In the genomic region with DNA sequence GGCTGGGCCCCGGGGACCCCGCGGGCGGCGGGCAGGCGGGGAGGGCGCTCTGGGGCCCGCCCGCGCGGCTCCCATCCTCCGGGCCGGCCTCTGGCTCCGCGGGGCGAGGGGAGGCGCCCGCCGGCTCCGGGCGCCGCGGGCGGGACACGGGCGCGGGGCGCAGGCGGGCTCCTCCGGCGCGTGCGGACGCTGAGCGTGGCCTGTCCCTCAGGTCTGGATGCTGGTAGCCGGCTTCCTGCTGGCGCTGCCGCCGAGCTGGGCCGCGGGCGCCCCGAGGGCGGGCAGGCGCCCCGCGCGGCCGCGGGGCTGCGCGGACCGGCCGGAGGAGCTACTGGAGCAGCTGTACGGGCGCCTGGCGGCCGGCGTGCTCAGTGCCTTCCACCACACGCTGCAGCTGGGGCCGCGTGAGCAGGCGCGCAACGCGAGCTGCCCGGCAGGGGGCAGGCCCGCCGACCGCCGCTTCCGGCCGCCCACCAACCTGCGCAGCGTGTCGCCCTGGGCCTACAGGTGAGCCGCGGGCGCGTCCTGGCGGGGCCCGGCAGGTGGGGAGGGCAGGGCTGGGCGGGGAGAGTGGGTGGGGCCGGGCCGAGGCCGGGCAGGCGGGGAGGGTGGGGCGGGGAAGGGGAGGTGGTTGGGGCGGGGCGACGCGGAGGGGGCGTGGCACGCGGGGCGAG, we compare ENCODE assay signal across 8 cellular contexts. TPM values are rescaled to one million over a fixed set of nuclear protein-coding genes. Genes with fewer than 3 reads are reported as not detected.
DNase-seq lines count a peak whose midpoint lies in the region; ATAC-seq lines count a peak whose summit lies in the region.

No MANE protein-coding gene starts in this region.

- H3K27ac ChIP-seq in mesenchymal stem cell (ENCODE audit: low read length, poor library complexity, severe bottlenecking), result no peak overlapping the region

- no peak overlapping the region for H2AK5ac ChIP-seq in mesenchymal stem cell (ENCODE audit: low read length, severe bottlenecking)

- DNase-seq in Ammon's horn (ENCODE audit: low spot score), result peak; percentile 78
- DNase-seq in NCI-H524 treated with DMSO at 0.1 percent for 48 hours (lab: John Stamatoyannopoulos, UW), result peak; percentile 17
- DNase-seq in activated CD4-positive, alpha-beta T cell treated with anti-CD3 and anti-CD28 coated beads, Interleukin-2, amount 50 U/mL, for 4 hours, result peak; percentile 58 to 68
- DNase-seq in effector CD4-positive, alpha-beta T cell, result peak; percentile 61
- peak; percentile 81 for DNase-seq in mesenchymal stem cell
- peak; percentile 39 for DNase-seq in stimulated activated CD8-positive, alpha-beta memory T cell treated with anti-CD3 and anti-CD28 coated beads, Interleukin-15, amount 100 ng/mL, for 24 hours (ENCODE audit: low read depth)

- H3K4ac ChIP-seq in mesenchymal stem cell (ENCODE audit: low read depth in 1 of 2, low read length in 2 of 2), result no peak overlapping the region

- no peak overlapping the region for H3K14ac ChIP-seq in mesenchymal stem cell (ENCODE audit: low read length in 2 of 2)

- H3K27me3 ChIP-seq in mesenchymal stem cell (ENCODE audit: control insufficient read depth in 1 of 2, insufficient read depth in 1 of 2, low read length in 2 of 2), result peaks cover 0 to 9% of the 10 kb centered on the region in 2 experiments

- peaks cover 11% of the 10 kb centered on the region for H3K4me1 ChIP-seq in mesenchymal stem cell (ENCODE audit: control insufficient read depth, insufficient read depth, low read depth, low read length)

- peak overlapping the region; percentile 78 for H3K4me2 ChIP-seq in mesenchymal stem cell (ENCODE audit: low read length, poor library complexity, severe bottlenecking)

- peak overlapping the region; percentile 73 for H2BK120ac ChIP-seq in mesenchymal stem cell (ENCODE audit: low read depth, low read length)

- no peak overlapping the region for H2BK5ac ChIP-seq in mesenchymal stem cell (ENCODE audit: low read depth, low read length, poor library complexity, severe bottlenecking)

- no peak overlapping the region for H4K91ac ChIP-seq in mesenchymal stem cell (ENCODE audit: low read length)

- no peaks in the 10 kb centered on the region for H3K36me3 ChIP-seq in mesenchymal stem cell (ENCODE audit: control insufficient read depth in 1 of 2, insufficient read depth in 2 of 2, low read depth in 1 of 2, low read length in 2 of 2)

- H3K9ac ChIP-seq in mesenchymal stem cell (ENCODE audit: low read length), result no peak overlapping the region

- peak overlapping the region; percentile 54 to 81 for H3K4me3 ChIP-seq in mesenchymal stem cell (ENCODE audit: insufficient read depth in 1 of 2, low read depth in 1 of 2, low read length in 2 of 2)

- WGBS in mesenchymal stem cell, result 0% methylated on average over 27 of the region's 96 CpGs

- H3K18ac ChIP-seq in mesenchymal stem cell (ENCODE audit: low read depth in 1 of 2, low read length in 2 of 2), result no peak overlapping the region

- no peak overlapping the region for H3K23ac ChIP-seq in mesenchymal stem cell (ENCODE audit: low read length in 2 of 2)

- H3K79me1 ChIP-seq in mesenchymal stem cell (replicated peaks; ENCODE audit: low read length, poor library complexity, severe bottlenecking), result no peaks in the 10 kb centered on the region

- H2BK15ac ChIP-seq in mesenchymal stem cell (ENCODE audit: low read depth, poor library complexity, severe bottlenecking), result peak overlapping the region; percentile 93

- no peak overlapping the region for H4K8ac ChIP-seq in mesenchymal stem cell (ENCODE audit: low read length)

- ATAC-seq in GM18868 (IDR thresholded peaks at IDR 0.05; ENCODE audit: unreplicated experiment) (peak; percentile 91), HG03064 (IDR thresholded peaks at IDR 0.05; ENCODE audit: low read depth, unreplicated experiment) (peak; percentile 85)

- H3K9me3 ChIP-seq in mesenchymal stem cell (ENCODE audit: control insufficient read depth, low read length), result no peaks in the 10 kb centered on the region

- no peak overlapping the region for H2AFZ ChIP-seq in mesenchymal stem cell (ENCODE audit: low read depth, low read length)

- H2BK12ac ChIP-seq in mesenchymal stem cell (ENCODE audit: low read length in 2 of 2), result no peak overlapping the region

RNA-seq across cellular contexts. Expression of gene IL17D, which starts 0.4 kb away (rescaled TPM):
- 0.62 TPM for polyA plus RNA-seq in mesenchymal stem cell (2013, experiment 1 of 2)
- 0.53 TPM for polyA plus RNA-seq in mesenchymal stem cell (2013, experiment 2 of 2)

Comparison
In these comparisons a context has a peak if more than half of its experiments do, and no peak if none do; other contexts are left out.
1. DNase-seq: peak in every context shown above with its lines; median percentile 81 in mesenchymal stem cell; 78 in Ammon's horn; 63 in activated CD4-positive, alpha-beta T cell treated with anti-CD3 and anti-CD28 coated beads, Interleukin-2, amount 50 U/mL, for 4 hours; 61 in effector CD4-positive, alpha-beta T cell; 39 in stimulated activated CD8-positive, alpha-beta memory T cell treated with anti-CD3 and anti-CD28 coated beads, Interleukin-15, amount 100 ng/mL, for 24 hours; 17 in NCI-H524 treated with DMSO at 0.1 percent for 48 hours.